In genomic region chr9:69218166-69218565, GRCh38 we compare ENCODE assay signal across 12 cellular contexts.
"Had no signal": no experiment of that assay in that cellular context is flagged by ENCODE, and none has a peak within 500 bp of the region (broad histone marks: within the 10 kb centered on the region; RNA-seq: fewer than 3 reads in every experiment).

No MANE protein-coding gene starts in this region.

- ATAC-seq: activated T-cell treated with anti-CD3 and anti-CD28 coated beads, Interleukin-2, amount 50 U/mL, for 72 hours had no signal

- H3K4me3 ChIP-seq: prostate gland, thoracic aorta had no signal

- H3K27ac ChIP-seq: prostate gland, thoracic aorta, VCaP had no signal

- H3K9me3 ChIP-seq: prostate gland, thoracic aorta had no signal

- H3K36me3 ChIP-seq: prostate gland had no signal

- DNase-seq: activated CD4-positive, alpha-beta memory T cell treated with anti-CD3 and anti-CD28 coated beads for 36 hours; activated gamma-delta T cell treated with Interleukin-2 at 50 U/mL for 16 hours; activated naive CD8-positive, alpha-beta T cell treated with anti-CD3 and anti-CD28 coated beads for 36 hours; activated T-cell treated with anti-CD3 and anti-CD28 coated beads, Interleukin-2, amount 50 U/mL, for 72 hours; foreskin melanocyte; head of caudate nucleus; occipital lobe; stimulated activated CD4-positive, alpha-beta T cell treated with anti-CD3 and anti-CD28 coated beads, Interleukin-15, amount 100 ng/mL, for 24 hours; stimulated activated CD4-positive, alpha-beta T cell treated with anti-CD3 and anti-CD28 coated beads, Interleukin-4, amount 100 ng/mL, for 24 hours had no signal

- H3K4me1 ChIP-seq: prostate gland had no signal
